In the genomic region with DNA sequence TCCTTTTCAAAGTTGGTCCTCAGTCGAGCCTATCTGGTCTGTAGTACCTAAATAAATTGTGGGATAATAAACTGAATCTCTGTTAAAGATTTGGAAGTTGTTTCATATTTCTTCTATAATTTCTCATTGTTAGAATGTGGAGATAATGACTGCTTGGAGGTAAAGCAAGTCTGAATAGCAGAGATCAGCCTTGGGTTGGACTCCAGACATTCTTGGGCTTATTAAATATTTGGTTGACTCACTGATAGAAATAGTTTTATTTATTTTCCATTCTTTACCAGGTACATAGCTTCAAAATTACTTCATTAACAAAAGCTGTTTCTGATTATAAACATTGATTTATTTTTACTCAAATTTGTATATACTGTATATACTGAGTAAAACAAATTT, we compare ENCODE assay signal across 1 cellular context.
TF ChIP-seq lines count a peak whose summit lies in the region.

No MANE protein-coding gene starts in this region.

TF ChIP-seq in SK-N-SH, 30 proteins besides CTCF, POLR2A, EP300 and RAD21 (continued from another document):
- no peak for TF ChIP-seq SIN3A (IDR thresholded peaks at IDR 0.05; ENCODE audit: borderline replicate concordance, low read depth, low read length)
- no peak for TF ChIP-seq TEAD4 (IDR thresholded peaks at IDR 0.05; ENCODE audit: borderline replicate concordance, insufficient read depth)
- no peak for TF ChIP-seq FOXM1 (IDR thresholded peaks at IDR 0.05; ENCODE audit: low read depth)
- TF ChIP-seq, protein P1, sequence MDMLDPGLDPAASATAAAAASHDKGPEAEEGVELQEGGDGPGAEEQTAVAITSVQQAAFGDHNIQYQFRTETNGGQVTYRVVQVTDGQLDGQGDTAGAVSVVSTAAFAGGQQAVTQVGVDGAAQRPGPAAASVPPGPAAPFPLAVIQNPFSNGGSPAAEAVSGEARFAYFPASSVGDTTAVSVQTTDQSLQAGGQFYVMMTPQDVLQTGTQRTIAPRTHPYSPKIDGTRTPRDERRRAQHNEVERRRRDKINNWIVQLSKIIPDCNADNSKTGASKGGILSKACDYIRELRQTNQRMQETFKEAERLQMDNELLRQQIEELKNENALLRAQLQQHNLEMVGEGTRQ (IDR thresholded peaks at IDR 0.05; ENCODE audit: borderline replicate concordance, low read depth, low read length) = no peak
- no peak for TF ChIP-seq MXI1 (IDR thresholded peaks at IDR 0.05; ENCODE audit: low read depth, low read length)
- TF ChIP-seq GABPA (IDR thresholded peaks at IDR 0.05; ENCODE audit: low read depth) = no peak
- TF ChIP-seq RXRA (IDR thresholded peaks at IDR 0.05; ENCODE audit: borderline replicate concordance, low read depth) = no peak
- TF ChIP-seq FOXJ3 (CRISPR knock-in tag; IDR thresholded peaks at IDR 0.05) = no peak
- no peak for TF ChIP-seq FOSL2 (IDR thresholded peaks at IDR 0.05; ENCODE audit: borderline replicate concordance, low read depth)
- no peak for TF ChIP-seq SMC3 (IDR thresholded peaks at IDR 0.05; ENCODE audit: low read depth, low read length)
- TF ChIP-seq, protein P2, sequence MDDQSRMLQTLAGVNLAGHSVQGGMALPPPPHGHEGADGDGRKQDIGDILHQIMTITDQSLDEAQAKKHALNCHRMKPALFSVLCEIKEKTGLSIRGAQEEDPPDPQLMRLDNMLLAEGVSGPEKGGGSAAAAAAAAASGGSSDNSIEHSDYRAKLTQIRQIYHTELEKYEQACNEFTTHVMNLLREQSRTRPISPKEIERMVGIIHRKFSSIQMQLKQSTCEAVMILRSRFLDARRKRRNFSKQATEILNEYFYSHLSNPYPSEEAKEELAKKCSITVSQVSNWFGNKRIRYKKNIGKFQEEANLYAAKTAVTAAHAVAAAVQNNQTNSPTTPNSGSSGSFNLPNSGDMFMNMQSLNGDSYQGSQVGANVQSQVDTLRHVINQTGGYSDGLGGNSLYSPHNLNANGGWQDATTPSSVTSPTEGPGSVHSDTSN (IDR thresholded peaks at IDR 0.05) = no peak
- no peak for TF ChIP-seq RCOR1 (IDR thresholded peaks at IDR 0.05; ENCODE audit: low read length)
- TF ChIP-seq NFIC (IDR thresholded peaks at IDR 0.05; ENCODE audit: borderline replicate concordance) = no peak
- TF ChIP-seq POLR2AphosphoS5 (IDR thresholded peaks at IDR 0.05; ENCODE audit: low read depth, low read length) = no peak
- no peak for TF ChIP-seq TCF12 (IDR thresholded peaks at IDR 0.05)
- TF ChIP-seq, protein P3, sequence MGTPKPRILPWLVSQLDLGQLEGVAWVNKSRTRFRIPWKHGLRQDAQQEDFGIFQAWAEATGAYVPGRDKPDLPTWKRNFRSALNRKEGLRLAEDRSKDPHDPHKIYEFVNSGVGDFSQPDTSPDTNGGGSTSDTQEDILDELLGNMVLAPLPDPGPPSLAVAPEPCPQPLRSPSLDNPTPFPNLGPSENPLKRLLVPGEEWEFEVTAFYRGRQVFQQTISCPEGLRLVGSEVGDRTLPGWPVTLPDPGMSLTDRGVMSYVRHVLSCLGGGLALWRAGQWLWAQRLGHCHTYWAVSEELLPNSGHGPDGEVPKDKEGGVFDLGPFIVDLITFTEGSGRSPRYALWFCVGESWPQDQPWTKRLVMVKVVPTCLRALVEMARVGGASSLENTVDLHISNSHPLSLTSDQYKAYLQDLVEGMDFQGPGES (IDR thresholded peaks at IDR 0.05; ENCODE audit: low read depth, low read length) = no peak
